27 cellular contexts compared by ENCODE assay signal in the genomic region with DNA sequence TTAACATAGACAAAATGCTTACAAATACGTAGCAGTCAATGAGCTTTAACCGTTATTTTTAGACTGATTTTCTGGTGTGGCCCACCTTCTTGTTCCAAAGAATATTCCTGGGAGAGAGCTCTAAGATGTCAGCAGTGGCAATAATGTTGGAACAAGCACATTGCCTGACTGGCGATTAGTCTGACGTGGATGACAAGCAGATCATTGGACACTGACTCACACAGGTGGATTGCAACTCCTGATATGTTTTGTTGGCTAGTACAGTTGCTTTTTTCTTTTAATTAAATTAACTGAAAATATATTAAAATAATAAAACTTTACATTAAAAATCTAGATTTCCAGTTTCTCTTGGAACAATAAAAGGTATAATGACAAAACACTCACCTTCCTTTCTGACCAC.
"Had no signal": no experiment of that assay in that cellular context is flagged by ENCODE, and none has a peak within 500 bp of the region (broad histone marks: within the 10 kb centered on the region; RNA-seq: fewer than 3 reads in every experiment).

No MANE protein-coding gene starts in this region.

- H3K4me3 ChIP-seq: ascending aorta, body of pancreas, cardiac muscle cell had no signal

- ATAC-seq: activated CD8-positive, alpha-beta memory T cell treated with anti-CD3 and anti-CD28 coated beads, Interleukin-2, amount 10 ng/mL, durations not matched to agents 7 days and 5 days; activated naive CD8-positive, alpha-beta T cell treated with anti-CD3 and anti-CD28 coated beads, Interleukin-2, amount 50 U/mL, for 24 hours; body of pancreas; Panc1; WTC11 had no signal

- DNase-seq: activated CD4-positive, alpha-beta T cell treated with anti-CD3 and anti-CD28 coated beads for 1 hour; activated CD4-positive, alpha-beta T cell treated with anti-CD3 and anti-CD28 coated beads, Interleukin-2, amount 10 ng/mL, durations not matched to agents 24 days and 14 days; activated CD4-positive, alpha-beta T cell treated with anti-CD3 and anti-CD28 coated beads, Interleukin-2, amount 50 U/mL, for 48 hours; activated CD8-positive, alpha-beta memory T cell treated with anti-CD3 and anti-CD28 coated beads, Interleukin-2, amount 10 ng/mL, durations not matched to agents 7 days and 5 days; activated effector memory CD4-positive, alpha-beta T cell treated with Interleukin-2 at 50 U/mL for 16 hours; activated naive CD4-positive, alpha-beta T cell; activated naive CD8-positive, alpha-beta T cell treated with anti-CD3 and anti-CD28 coated beads, Interleukin-2, amount 50 U/mL, for 24 hours; activated T-cell treated with anti-CD3 and anti-CD28 coated beads, Interleukin-2, amount 50 U/mL, for 24 hours; amniotic stem cell; body of pancreas; IMR-90; Kasumi-1; KBM-7; NCI-H1048; NCI-H146; NCI-H187 treated with DMSO at 0.1 percent for 48 hours; NCI-H2171 treated with DMSO at 0.1 percent for 48 hours; NCI-H526; NCI-H774; SHP77 treated with DMSO at 0.1 percent for 48 hours had no signal

- H3K9me3 Mint-ChIP-seq: activated CD4-positive, alpha-beta T cell treated with anti-CD3 and anti-CD28 coated beads, Interleukin-2, amount 10 ng/mL, durations not matched to agents 24 days and 14 days; activated naive CD4-positive, alpha-beta T cell treated with anti-CD3 and anti-CD28 coated beads, Interleukin-2, amount 50 U/mL, for 24 hours; activated naive CD8-positive, alpha-beta T cell treated with anti-CD3 and anti-CD28 coated beads, Interleukin-2, amount 50 U/mL, for 24 hours; activated T-cell treated with anti-CD3 and anti-CD28 coated beads, Interleukin-2, amount 50 U/mL, for 24 hours; activated T-helper 1 cell treated with anti-CD3 and anti-CD28 coated beads, Interleukin-12 subunit alpha, Interleukin-12 subunit beta, Interleukin-2, Interleukin-4 antibody, amounts not matched to agents 30 ng/mL and 10 ng/mL and 1 ng/mL, durations not matched to agents 14 hours and 24 hours and 36 hours; T-helper 1 cell treated with Interleukin-12 subunit alpha and Interleukin-12 subunit beta and Interleukin-4 antibody, amounts not matched to agents 30 μg/mL and 1 μg/mL, for 36 hours; WTC11 had no signal

- H3K27ac Mint-ChIP-seq: activated CD4-positive, alpha-beta T cell treated with anti-CD3 and anti-CD28 coated beads, Interleukin-2, amount 10 ng/mL, durations not matched to agents 24 days and 14 days; activated CD8-positive, alpha-beta memory T cell treated with anti-CD3 and anti-CD28 coated beads, Interleukin-2, amount 10 ng/mL, durations not matched to agents 7 days and 5 days; activated naive CD4-positive, alpha-beta T cell treated with anti-CD3 and anti-CD28 coated beads, Interleukin-2, amount 50 U/mL, for 24 hours; activated naive CD8-positive, alpha-beta T cell treated with anti-CD3 and anti-CD28 coated beads, Interleukin-2, amount 50 U/mL, for 24 hours; activated T-cell treated with anti-CD3 and anti-CD28 coated beads, Interleukin-2, amount 50 U/mL, for 24 hours; activated T-helper 1 cell treated with anti-CD3 and anti-CD28 coated beads, Interleukin-12 subunit alpha, Interleukin-12 subunit beta, Interleukin-2, Interleukin-4 antibody, amounts not matched to agents 30 ng/mL and 10 ng/mL and 1 ng/mL, durations not matched to agents 14 hours and 24 hours and 36 hours; T-helper 1 cell treated with Interleukin-12 subunit alpha and Interleukin-12 subunit beta and Interleukin-4 antibody, amounts not matched to agents 30 μg/mL and 1 μg/mL, for 36 hours; WTC11 had no signal

- H3K9me3 ChIP-seq: ascending aorta, body of pancreas had no signal

- H3K27ac ChIP-seq: ascending aorta, body of pancreas, cardiac muscle cell had no signal

- H3K36me3 ChIP-seq: ascending aorta, cardiac muscle cell had no signal

- H3K36me3 Mint-ChIP-seq: activated CD8-positive, alpha-beta memory T cell treated with anti-CD3 and anti-CD28 coated beads, Interleukin-2, amount 10 ng/mL, durations not matched to agents 7 days and 5 days; activated naive CD4-positive, alpha-beta T cell treated with anti-CD3 and anti-CD28 coated beads, Interleukin-2, amount 50 U/mL, for 24 hours; WTC11 had no signal

- H3K27me3 ChIP-seq: ascending aorta, body of pancreas, cardiac muscle cell had no signal

- H3K4me1 ChIP-seq: ascending aorta, body of pancreas had no signal
